Comparison of ENCODE assay signal across 8 cellular contexts in genomic region chr2:69163109-69163508, GRCh38.
DNase-seq lines count a peak whose midpoint lies in the region; ATAC-seq and TF ChIP-seq lines count a peak whose summit lies in the region.

No MANE protein-coding gene starts in this region.

- no TSS peak for BruUV-seq in MCF 10A (replicated peaks; lab: Mats Ljungman, UMichigan)

- H3K9me3 Mint-ChIP-seq in MCF 10A (ENCODE audit: unreplicated experiment) (no peaks in the 10 kb centered on the region), memory B cell (no peaks in the 10 kb centered on the region)
- H3K9me3 Mint-ChIP-seq in activated CD8-positive, alpha-beta memory T cell treated with anti-CD3 and anti-CD28 coated beads, Interleukin-2, amount 10 ng/mL, durations not matched to agents 7 days and 5 days (ENCODE audit: low read depth) = no peaks in the 10 kb centered on the region

- peak; percentile 47 for ATAC-seq in memory B cell (ENCODE audit: low read depth)
- no peak for ATAC-seq in activated CD8-positive, alpha-beta memory T cell treated with anti-CD3 and anti-CD28 coated beads, Interleukin-2, amount 10 ng/mL, durations not matched to agents 7 days and 5 days

- no peak for TF ChIP-seq CTCF in AG10803 (conservative IDR thresholded peaks at IDR 0.05; ENCODE audit: low read length)
- TF ChIP-seq CTCF in MCF 10A (IDR thresholded peaks at IDR 0.05; ENCODE audit: unreplicated experiment) = no peak

- intact Hi-C loops in MCF 10A (cut with micrococcal nuclease) = no loop called here

- no peak overlapping the region for H3K4me3 ChIP-seq in AG10803 (ENCODE audit: low read length)

- H3K4me1 Mint-ChIP-seq in MCF 10A (ENCODE audit: insufficient read depth, unreplicated experiment) = peaks cover 19% of the 10 kb centered on the region
- H3K4me1 Mint-ChIP-seq in memory B cell = peaks cover 7% of the 10 kb centered on the region
- no peaks in the 10 kb centered on the region for H3K4me1 Mint-ChIP-seq in activated CD8-positive, alpha-beta memory T cell treated with anti-CD3 and anti-CD28 coated beads, Interleukin-2, amount 10 ng/mL, durations not matched to agents 7 days and 5 days

- POLR2A ChIA-PET in MCF 10A (lab: Yijun Ruan, JAX) = interaction anchor here (0.6 to 1.5 kb wide), 5 partner anchors 8 to 1770 kb away, joined by 3 to 6 read pairs (median 5); no protein-coding TSS in a partner anchor

- H3K4me3 Mint-ChIP-seq in MCF 10A (ENCODE audit: unreplicated experiment) (no peak overlapping the region), memory B cell (no peak overlapping the region)
- H3K4me3 Mint-ChIP-seq in activated CD8-positive, alpha-beta memory T cell treated with anti-CD3 and anti-CD28 coated beads, Interleukin-2, amount 10 ng/mL, durations not matched to agents 7 days and 5 days = no peak overlapping the region

- H3K27me3 Mint-ChIP-seq in MCF 10A (ENCODE audit: insufficient read depth, unreplicated experiment) (no peaks in the 10 kb centered on the region), memory B cell (peaks cover 10% of the 10 kb centered on the region)
- peaks cover 37% of the 10 kb centered on the region for H3K27me3 Mint-ChIP-seq in activated CD8-positive, alpha-beta memory T cell treated with anti-CD3 and anti-CD28 coated beads, Interleukin-2, amount 10 ng/mL, durations not matched to agents 7 days and 5 days

- H3K27ac Mint-ChIP-seq in MCF 10A (ENCODE audit: low read depth, unreplicated experiment) (peak overlapping the region; percentile 57), memory B cell (no peak overlapping the region)
- no peak overlapping the region for H3K27ac Mint-ChIP-seq in activated CD8-positive, alpha-beta memory T cell treated with anti-CD3 and anti-CD28 coated beads, Interleukin-2, amount 10 ng/mL, durations not matched to agents 7 days and 5 days

- CTCF ChIA-PET in MCF 10A (lab: Yijun Ruan, JAX) = interaction anchor here (0.6 to 1.0 kb wide), 4 partner anchors 9 to 220 kb away, joined by 3 to 4 read pairs (median 3); no protein-coding TSS in a partner anchor
- CTCF ChIA-PET in activated CD8-positive, alpha-beta memory T cell treated with anti-CD3 and anti-CD28 coated beads, Interleukin-2, amount 10 ng/mL, durations not matched to agents 7 days and 5 days (lab: Charles Lee) = no interaction called here

- H3K36me3 Mint-ChIP-seq in MCF 10A (ENCODE audit: insufficient read depth, unreplicated experiment) (peaks cover 7% of the 10 kb centered on the region), memory B cell (no peaks in the 10 kb centered on the region)
- no peaks in the 10 kb centered on the region for H3K36me3 Mint-ChIP-seq in activated CD8-positive, alpha-beta memory T cell treated with anti-CD3 and anti-CD28 coated beads, Interleukin-2, amount 10 ng/mL, durations not matched to agents 7 days and 5 days

- peak; percentile 95 for DNase-seq in AG10803 (ENCODE audit: low read depth)
- DNase-seq in KG1 (lab: John Stamatoyannopoulos, UW) = peak; percentile 55
- DNase-seq in MCF 10A (ENCODE audit: unreplicated experiment) = peak; percentile 76
- no peak for DNase-seq in memory B cell (ENCODE audit: low spot score in 2 of 2)
- DNase-seq in activated CD8-positive, alpha-beta memory T cell treated with anti-CD3 and anti-CD28 coated beads, Interleukin-2, amount 10 ng/mL, durations not matched to agents 7 days and 5 days = no peak
- no peak for DNase-seq in NCI-H446 treated with DMSO at 0.1 percent for 48 hours (lab: John Stamatoyannopoulos, UW)
- no peak for DNase-seq in NCI-H2196 (lab: John Stamatoyannopoulos, UW; ENCODE audit: unreplicated experiment)
- DNase-seq in NCI-H526 (lab: John Stamatoyannopoulos, UW) = no peak

Comparison
In these comparisons a context has a peak if more than half of its experiments do, and no peak if none do; other contexts are left out.
1. DNase-seq: peak in AG10803 (single experiment), KG1 (single experiment) and MCF 10A (single experiment); none in memory B cell (0 of 2), activated CD8-positive, alpha-beta memory T cell treated with anti-CD3 and anti-CD28 coated beads, Interleukin-2, amount 10 ng/mL, durations not matched to agents 7 days and 5 days (single experiment), NCI-H446 treated with DMSO at 0.1 percent for 48 hours (single experiment), NCI-H2196 (single experiment) and NCI-H526 (0 of 2).